Comparison of ENCODE assay signal across 9 cellular contexts in genomic region chr19:6481541-6482342, GRCh38. TPM values are rescaled to one million over a fixed set of nuclear protein-coding genes. Genes with fewer than 3 reads are reported as not detected.
DNase-seq lines count a peak whose midpoint lies in the region; ATAC-seq and TF ChIP-seq lines count a peak whose summit lies in the region.
"Had no signal": no experiment of that assay in that cellular context is flagged by ENCODE, and none has a peak within 500 bp of the region (broad histone marks: within the 10 kb centered on the region; RNA-seq: fewer than 3 reads in every experiment).

Gene DENND1C (minus strand): TSS chr19:6481787. CDS start chr19:6481695, 92 bp downstream.

- H3K9me3 ChIP-seq in ascending aorta, result no peaks in the 10 kb centered on the region
- H3K9me3 ChIP-seq in left lung, result no peaks in the 10 kb centered on the region

- peaks cover 3% of the 10 kb centered on the region for H3K27me3 ChIP-seq in ascending aorta
- peaks cover 0 to 7% of the 10 kb centered on the region in 2 donors for H3K27me3 ChIP-seq in left lung

- peak within 1 kb of the TSS; percentile 69 for H3K4me3 ChIP-seq in GM12865 (ENCODE audit: low read depth, low read length)
- peak within 1 kb of the TSS in 1 of 2 donors; percentile 53 for H3K4me3 ChIP-seq in ascending aorta
- peak within 1 kb of the TSS; percentile 19 to 49 for H3K4me3 ChIP-seq in left lung

- DNase-seq in GM12865 (ENCODE audit: low read depth) (peak; percentile 87), ascending aorta (ENCODE audit: low spot score in 2 of 2) (no peak), left lung (peak; percentile 64 to 90)
- peak; percentile 63 for DNase-seq in stimulated activated CD8-positive, alpha-beta memory T cell treated with anti-CD3 and anti-CD28 coated beads, Interleukin-4, amount 100 ng/mL, for 24 hours (ENCODE audit: low read depth)

- no peak within 1 kb of the TSS for H3K27ac ChIP-seq in ascending aorta
- peak within 1 kb of the TSS in 1 of 2 donors; percentile 66 for H3K27ac ChIP-seq in left lung

- peak within 1 kb of the TSS; percentile 98 for H3K4me3 Mint-ChIP-seq in T-helper 1 cell treated with Interleukin-12 subunit alpha and Interleukin-12 subunit beta and Interleukin-4 antibody, amounts not matched to agents 30 μg/mL and 1 μg/mL, for 36 hours
- H3K4me3 Mint-ChIP-seq: brain had no signal

- H3K4me1 Mint-ChIP-seq in T-helper 1 cell treated with Interleukin-12 subunit alpha and Interleukin-12 subunit beta and Interleukin-4 antibody, amounts not matched to agents 30 μg/mL and 1 μg/mL, for 36 hours (ENCODE audit: low read depth), result peaks cover 25% of the 10 kb centered on the region

- peak within 1 kb of the TSS; percentile 96 for H3K27ac Mint-ChIP-seq in T-helper 1 cell treated with Interleukin-12 subunit alpha and Interleukin-12 subunit beta and Interleukin-4 antibody, amounts not matched to agents 30 μg/mL and 1 μg/mL, for 36 hours

- H3K9me3 Mint-ChIP-seq in T-helper 1 cell treated with Interleukin-12 subunit alpha and Interleukin-12 subunit beta and Interleukin-4 antibody, amounts not matched to agents 30 μg/mL and 1 μg/mL, for 36 hours, result no peaks in the 10 kb centered on the region

- intact Hi-C loops in ascending aorta (cut with DNase I) (no loop called here), left lung (cut with DNase I) (no loop called here)

- TF ChIP-seq CTCF in GM12865 (IDR thresholded peaks at IDR 0.05; ENCODE audit: insufficient read depth, low read depth, low read length, missing control alignments), result peak; percentile 59
- TF ChIP-seq CTCF in ascending aorta (IDR thresholded peaks at IDR 0.05), result peak; percentile 10 to 34 (median 16)
- TF ChIP-seq CTCF in left lung (IDR thresholded peaks at IDR 0.05), result peak; percentile 30 to 44

- peak; percentile 60 for ATAC-seq in HG02973 (IDR thresholded peaks at IDR 0.05; ENCODE audit: unreplicated experiment)
- ATAC-seq in left lung, result peak; percentile 60
- ATAC-seq in GM21447 (IDR thresholded peaks at IDR 0.05; ENCODE audit: unreplicated experiment), result no peak
- ATAC-seq in GM18909 (IDR thresholded peaks at IDR 0.05; ENCODE audit: poor library complexity, unreplicated experiment), result no peak

- peaks cover 3% of the 10 kb centered on the region for H3K36me3 Mint-ChIP-seq in T-helper 1 cell treated with Interleukin-12 subunit alpha and Interleukin-12 subunit beta and Interleukin-4 antibody, amounts not matched to agents 30 μg/mL and 1 μg/mL, for 36 hours (ENCODE audit: low read depth)
- H3K36me3 Mint-ChIP-seq: brain had no signal

- H3K4me1 ChIP-seq in ascending aorta, result no peaks in the 10 kb centered on the region
- peaks cover 0 to 14% of the 10 kb centered on the region in 2 donors for H3K4me1 ChIP-seq in left lung

- no peaks in the 10 kb centered on the region for H3K36me3 ChIP-seq in ascending aorta
- H3K36me3 ChIP-seq in left lung, result peaks cover 0 to 2% of the 10 kb centered on the region in 2 donors

- no peaks in the 10 kb centered on the region for H3K27me3 Mint-ChIP-seq in T-helper 1 cell treated with Interleukin-12 subunit alpha and Interleukin-12 subunit beta and Interleukin-4 antibody, amounts not matched to agents 30 μg/mL and 1 μg/mL, for 36 hours (ENCODE audit: low read depth)

RNA-seq across cellular contexts. Expression of gene DENND1C, which starts in this region (rescaled TPM):
- total RNA-seq in ascending aorta (24.4 TPM), left lung (10 to 100 TPM in 1 of 2 donors, 1 to 10 TPM in 1; 6.7 to 11.8 TPM)

Comparison
In these comparisons a context has a peak if more than half of its experiments do, and no peak if none do; other contexts are left out.
1. DNase-seq: peak in GM12865 (single experiment), left lung (2 of 2) and stimulated activated CD8-positive, alpha-beta memory T cell treated with anti-CD3 and anti-CD28 coated beads, Interleukin-4, amount 100 ng/mL, for 24 hours (single experiment); none in ascending aorta (0 of 2).
2. ATAC-seq: peak in HG02973 (single experiment) and left lung (single experiment); none in GM21447 (single experiment) and GM18909 (single experiment).
3. Peak in every context shown above with its lines, with median percentiles within 50 percentile points of each other: CTCF ChIP-seq.